ENCODE assay signal across 12 cellular contexts in the genomic region with DNA sequence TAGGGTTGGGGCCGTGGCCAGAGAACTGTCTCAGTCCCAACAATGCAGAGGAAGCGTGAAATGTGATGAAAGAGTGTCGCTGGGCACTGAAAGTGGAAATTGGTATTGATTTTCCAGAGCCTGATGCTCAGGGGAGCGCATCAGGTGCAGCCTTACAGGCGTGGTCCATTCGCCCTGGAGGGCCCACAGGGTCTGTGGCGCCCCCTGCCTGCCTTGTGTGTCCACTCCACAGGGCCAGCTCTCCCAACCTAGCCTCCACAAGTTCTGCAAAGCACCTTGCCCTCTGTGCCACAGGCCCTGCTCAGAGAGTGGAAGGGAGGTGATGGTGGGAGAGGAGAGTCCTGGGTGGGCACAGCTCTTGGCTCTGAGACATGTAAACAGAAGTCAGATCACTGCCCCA. TPM values are rescaled to one million over a fixed set of nuclear protein-coding genes. Genes with fewer than 3 reads are reported as not detected.
A peak's percentile ranks its signal among the peaks of the same experiment; 100 is the strongest.
DNase-seq lines count a peak whose midpoint lies in the region; ATAC-seq and TF ChIP-seq lines count a peak whose summit lies in the region.
"Had no signal": no experiment of that assay in that cellular context is flagged by ENCODE, and none has a peak within 500 bp of the region (broad histone marks: within the 10 kb centered on the region; RNA-seq: fewer than 3 reads in every experiment).

No MANE protein-coding gene starts in this region.

- H3K9me3 Mint-ChIP-seq in type B pancreatic cell, result peaks cover 4% of the 10 kb centered on the region
- H3K9me3 Mint-ChIP-seq: activated T-cell treated with anti-CD3 and anti-CD28 coated beads, Interleukin-2, amount 50 U/mL, for 4 hours had no signal

- peaks cover 0 to 6% (median 0%) of the 10 kb centered on the region in 7 donors for H3K27me3 ChIP-seq in heart right ventricle

- no peaks in the 10 kb centered on the region for H3K36me3 Mint-ChIP-seq in type B pancreatic cell

- H3K4me1 ChIP-seq in heart right ventricle, result no peaks in the 10 kb centered on the region
- H3K4me1 ChIP-seq: Caco-2 had no signal

- ATAC-seq in heart right ventricle (no peak), left ventricle myocardium superior (no peak)
- ATAC-seq: activated T-cell treated with anti-CD3 and anti-CD28 coated beads, Interleukin-2, amount 50 U/mL, for 4 hours had no signal

- no peak for TF ChIP-seq EP300 in Ishikawa (IDR thresholded peaks at IDR 0.05; ENCODE audit: borderline replicate concordance)

- no peak overlapping the region for H3K4me3 Mint-ChIP-seq in type B pancreatic cell
- H3K4me3 Mint-ChIP-seq: activated T-cell treated with anti-CD3 and anti-CD28 coated beads, Interleukin-2, amount 50 U/mL, for 4 hours had no signal

- TF ChIP-seq RAD21 in Ishikawa (IDR thresholded peaks at IDR 0.05; ENCODE audit: low read depth), result peak; percentile 39; the same call in 1 of the 2 replicates

- intact Hi-C loops in heart right ventricle (cut with DNase I), result loop anchor here in 4 of 10 donors (5.0 to 10.0 kb wide), 2 partner anchors 91 to 94 kb away; no protein-coding TSS in a partner anchor
- intact Hi-C loops in left ventricle myocardium superior (cut with micrococcal nuclease), result no loop called here

- no peak overlapping the region for H3K27ac ChIP-seq in heart right ventricle

- H3K27ac Mint-ChIP-seq in type B pancreatic cell, result no peak overlapping the region

- in situ Hi-C loops in G401 (cut with HindIII; ENCODE audit: low sequenced_read_pairs), result no loop called here

- H3K4me1 Mint-ChIP-seq in type B pancreatic cell (ENCODE audit: unreplicated experiment), result peaks cover 13% of the 10 kb centered on the region

- DNase-seq in heart right ventricle, result no peak
- no peak for DNase-seq in left ventricle myocardium superior
- peak; percentile 8 for DNase-seq in dermis blood vessel endothelial cell
- no peak for DNase-seq in type B pancreatic cell (ENCODE audit: extremely low spot score, unreplicated experiment)
- DNase-seq in G401 (ENCODE audit: low spot score), result no peak
- DNase-seq in DMS79 treated with DMSO at 0.1 percent for 48 hours (lab: John Stamatoyannopoulos, UW), result no peak
- DNase-seq in NCI-H2029 (lab: John Stamatoyannopoulos, UW), result no peak
- DNase-seq: activated T-cell treated with anti-CD3 and anti-CD28 coated beads, Interleukin-2, amount 50 U/mL, for 4 hours; Caco-2; head of caudate nucleus; stimulated activated naive CD4-positive, alpha-beta T cell treated with Interleukin-2 at 50 U/mL for 16 hours had no signal

- no peaks in the 10 kb centered on the region for H3K9me3 ChIP-seq in heart right ventricle
- H3K9me3 ChIP-seq: Caco-2 had no signal

- H3K4me3 ChIP-seq in heart right ventricle, result no peak overlapping the region

- no peaks in the 10 kb centered on the region for H3K36me3 ChIP-seq in heart right ventricle

- WGBS in heart right ventricle, 2 donors, result 51 to 58% methylated on average over 7 of the region's 7 CpGs

- TF ChIP-seq CTCF in heart right ventricle (IDR thresholded peaks at IDR 0.05), result peak in 7 of 9 donors; percentile 29 to 48 (median 38)
- peak; percentile 63 for TF ChIP-seq CTCF in type B pancreatic cell (conservative IDR thresholded peaks at IDR 0.05)

- peaks cover 32% of the 10 kb centered on the region for H3K27me3 Mint-ChIP-seq in type B pancreatic cell

TF ChIP-seq in Ishikawa, 13 proteins besides CTCF, POLR2A, EP300 and RAD21:
- TF ChIP-seq, protein P1, sequence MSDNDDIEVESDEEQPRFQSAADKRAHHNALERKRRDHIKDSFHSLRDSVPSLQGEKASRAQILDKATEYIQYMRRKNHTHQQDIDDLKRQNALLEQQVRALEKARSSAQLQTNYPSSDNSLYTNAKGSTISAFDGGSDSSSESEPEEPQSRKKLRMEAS (IDR thresholded peaks at IDR 0.05), result no peak

RNA-seq across cellular contexts. Expression of a gene that starts 54.9 kb away (rescaled TPM):
- 1 to 10 TPM in 8 of 10 donors, under 1 TPM in 2; 0.61 to 6.6 (median 2.4) TPM for total RNA-seq in heart right ventricle
- polyA plus RNA-seq in heart right ventricle, result 1 to 10 TPM in 1 of 2 donors, under 1 TPM in 1; 0.55 to 4.0 TPM
- 2.6 TPM for total RNA-seq in left ventricle myocardium superior
- not detected in 2 replicates for total RNA-seq in dermis blood vessel endothelial cell
- total RNA-seq in type B pancreatic cell (ENCODE audit: low replicate concordance), result 2.1 and 2.7 TPM in 2 replicates
- not detected in 2 replicates for total RNA-seq in G401 (2014; rRNA removed; shearing (Covaris generic))
- total RNA-seq: activated T-cell treated with anti-CD3 and anti-CD28 coated beads, Interleukin-2, amount 50 U/mL, for 4 hours; Caco-2 had no signal
